9 cellular contexts compared by ENCODE assay signal in the genomic region with DNA sequence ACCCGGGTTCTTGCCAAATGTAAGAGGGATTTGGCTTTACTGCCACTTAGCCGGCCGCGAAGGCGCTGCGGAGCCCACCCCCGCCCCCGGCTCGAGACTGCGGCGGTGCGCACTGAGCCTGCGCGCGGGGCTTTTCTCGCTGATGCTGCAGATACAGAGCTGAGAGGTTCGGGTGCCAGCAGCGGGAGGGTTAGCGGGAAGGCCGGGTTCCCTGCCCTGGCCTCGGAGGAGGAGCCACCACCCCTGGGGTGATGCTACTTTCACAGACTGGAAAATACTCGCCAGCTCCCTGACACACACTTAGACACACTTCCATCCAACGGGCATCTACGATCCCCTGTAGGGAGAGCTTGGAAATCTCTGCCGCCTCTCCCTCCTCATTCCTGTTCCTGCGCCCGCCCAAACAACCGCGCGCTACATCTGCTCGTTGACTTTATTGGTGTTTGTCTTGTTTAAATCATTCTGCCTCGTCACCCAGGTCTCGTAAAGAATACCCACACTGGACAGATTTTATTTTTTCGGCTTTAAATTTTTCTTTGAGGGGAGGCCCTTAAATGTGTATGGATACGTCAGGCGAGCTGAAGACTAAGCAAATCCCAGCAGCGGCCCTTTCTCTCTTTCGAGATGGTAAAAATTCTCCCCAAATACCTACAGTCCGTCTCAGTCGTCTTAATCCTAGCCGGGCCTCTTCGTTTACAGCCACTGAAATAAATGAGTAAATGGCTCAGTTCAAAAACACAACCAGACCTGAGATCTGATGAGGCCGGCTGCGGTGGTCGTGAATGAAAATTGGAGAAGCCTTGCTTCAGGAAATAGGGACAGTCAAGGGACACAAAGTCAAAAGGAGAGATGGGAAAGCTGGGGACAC. TPM values are rescaled to one million over a fixed set of nuclear protein-coding genes. Genes with fewer than 3 reads are reported as not detected.
DNase-seq lines count a peak whose midpoint lies in the region; ATAC-seq, FAIRE-seq and TF ChIP-seq lines count a peak whose summit lies in the region.
"Had no signal": no experiment of that assay in that cellular context is flagged by ENCODE, and none has a peak within 500 bp of the region (broad histone marks: within the 10 kb centered on the region; RNA-seq: fewer than 3 reads in every experiment).

No MANE protein-coding gene starts in this region.

- H3K4me3 Mint-ChIP-seq in activated naive CD8-positive, alpha-beta T cell treated with anti-CD3 and anti-CD28 coated beads, Interleukin-2, amount 50 U/mL, for 24 hours, result peak overlapping the region; percentile 40

- peaks cover 42% of the 10 kb centered on the region for H3K4me1 Mint-ChIP-seq in activated naive CD8-positive, alpha-beta T cell treated with anti-CD3 and anti-CD28 coated beads, Interleukin-2, amount 50 U/mL, for 24 hours

- H3K36me3 Mint-ChIP-seq in activated naive CD8-positive, alpha-beta T cell treated with anti-CD3 and anti-CD28 coated beads, Interleukin-2, amount 50 U/mL, for 24 hours (ENCODE audit: low read depth), result peaks cover 2% of the 10 kb centered on the region

- H3K27me3 ChIP-seq in right atrium auricular region, result peaks cover 8 to 20% of the 10 kb centered on the region in 2 donors

- peaks cover 57% of the 10 kb centered on the region for H3K27me3 Mint-ChIP-seq in activated naive CD8-positive, alpha-beta T cell treated with anti-CD3 and anti-CD28 coated beads, Interleukin-2, amount 50 U/mL, for 24 hours

- no peak overlapping the region for H3K27ac ChIP-seq in right atrium auricular region

- H3K9me3 ChIP-seq in right atrium auricular region, result no peaks in the 10 kb centered on the region

- no peak overlapping the region for H3K27ac Mint-ChIP-seq in activated naive CD8-positive, alpha-beta T cell treated with anti-CD3 and anti-CD28 coated beads, Interleukin-2, amount 50 U/mL, for 24 hours

- DNase-seq in AG20443 (ENCODE audit: low spot score), result peak; percentile 40
- DNase-seq in H54 (ENCODE audit: insufficient read length, low spot score), result no peak
- peak; percentile 5 for DNase-seq in activated naive CD8-positive, alpha-beta T cell treated with anti-CD3 and anti-CD28 coated beads, Interleukin-2, amount 50 U/mL, for 24 hours
- no peak for DNase-seq in right atrium auricular region (ENCODE audit: low spot score)
- DNase-seq in putamen (ENCODE audit: low spot score), result peak; percentile 70
- DNase-seq in DMS79 treated with DMSO at 0.1 percent for 48 hours (lab: John Stamatoyannopoulos, UW), result no peak

- TF ChIP-seq CTCF in right atrium auricular region (IDR thresholded peaks at IDR 0.05), result no peak

- FAIRE-seq in H54 (lab: Jason Lieb, UNC), result no peak

- peak; percentile 52 for TF ChIP-seq POLR2A in H54 (IDR thresholded peaks at IDR 0.05; ENCODE audit: low read depth, low read length)

- no peaks in the 10 kb centered on the region for H3K36me3 ChIP-seq in right atrium auricular region

- H3K4me1 ChIP-seq in right atrium auricular region, result peaks cover 0 to 44% of the 10 kb centered on the region in 2 donors

- ATAC-seq in activated naive CD8-positive, alpha-beta T cell treated with anti-CD3 and anti-CD28 coated beads, Interleukin-2, amount 50 U/mL, for 24 hours, result no peak
- ATAC-seq in activated CD4-positive, CD25-positive, alpha-beta regulatory T cell treated with anti-CD3 and anti-CD28 coated beads, Interleukin-2, amount 50 U/mL, for 24 hours, result no peak
- ATAC-seq in GM18861 (IDR thresholded peaks at IDR 0.05; ENCODE audit: unreplicated experiment), result no peak

- H3K9me3 Mint-ChIP-seq in activated naive CD8-positive, alpha-beta T cell treated with anti-CD3 and anti-CD28 coated beads, Interleukin-2, amount 50 U/mL, for 24 hours, result no peaks in the 10 kb centered on the region

- H3K4me3 ChIP-seq in right atrium auricular region, result peak overlapping the region; percentile 34 to 53

RNA-seq across cellular contexts. Expression of a gene that starts 1.9 kb away (rescaled TPM):
- 10 to 100 TPM in 1 of 2 donors, 1 to 10 TPM in 1; 6.6 to 16.8 TPM for total RNA-seq in right atrium auricular region
- total RNA-seq: mononuclear cell had no signal

Comparison
In these comparisons a context has a peak if more than half of its experiments do, and no peak if none do; other contexts are left out.
1. DNase-seq: peak in AG20443 (single experiment), activated naive CD8-positive, alpha-beta T cell treated with anti-CD3 and anti-CD28 coated beads, Interleukin-2, amount 50 U/mL, for 24 hours (single experiment) and putamen (single experiment); none in H54 (single experiment), right atrium auricular region (single experiment) and DMS79 treated with DMSO at 0.1 percent for 48 hours (single experiment).